8 cellular contexts compared by ENCODE assay signal in genomic region chr9:17134396-17134842, GRCh38. TPM values are rescaled to one million over a fixed set of nuclear protein-coding genes. Genes with fewer than 3 reads are reported as not detected.
DNase-seq lines count a peak whose midpoint lies in the region; ATAC-seq and TF ChIP-seq lines count a peak whose summit lies in the region.

No MANE protein-coding gene starts in this region.

- 4 to 11% (median 10%) methylated on average over 6 to 9 of the region's 9 CpGs for WGBS in adrenal gland, 4 donors

- H3K27me3 ChIP-seq in adrenal gland (no peaks in the 10 kb centered on the region), stomach smooth muscle (ENCODE audit: control insufficient read depth in 1 of 2, insufficient read depth in 2 of 2, low read length in 2 of 2) (no peaks in the 10 kb centered on the region)

- H3K27ac Mint-ChIP-seq in stimulated activated naive CD8-positive, alpha-beta T cell treated with anti-CD3 and anti-CD28 coated beads, Interleukin-15, Interleukin-2, amounts not matched to agents 100 ng/mL and 50 ng/mL, for 24 hours = peak overlapping the region; percentile 71

- peaks cover 29% of the 10 kb centered on the region for H3K27me3 Mint-ChIP-seq in stimulated activated naive CD8-positive, alpha-beta T cell treated with anti-CD3 and anti-CD28 coated beads, Interleukin-15, Interleukin-2, amounts not matched to agents 100 ng/mL and 50 ng/mL, for 24 hours

- no peaks in the 10 kb centered on the region for H3K36me3 Mint-ChIP-seq in stimulated activated naive CD8-positive, alpha-beta T cell treated with anti-CD3 and anti-CD28 coated beads, Interleukin-15, Interleukin-2, amounts not matched to agents 100 ng/mL and 50 ng/mL, for 24 hours (ENCODE audit: low read depth)

- no peak for DNase-seq in stimulated activated naive CD8-positive, alpha-beta T cell treated with anti-CD3 and anti-CD28 coated beads, Interleukin-15, Interleukin-2, amounts not matched to agents 100 U/mL and 50 U/mL, for 24 hours
- no peak for DNase-seq in adrenal gland
- peak; percentile 27 for DNase-seq in inferior parietal cortex (ENCODE audit: extremely low spot score)
- DNase-seq in NCI-H2081 treated with DMSO at 0.1 percent for 48 hours (lab: John Stamatoyannopoulos, UW) = no peak
- no peak for DNase-seq in OCI-M1 (lab: John Stamatoyannopoulos, UW)
- DNase-seq in NCI-H226 = no peak

- no peaks in the 10 kb centered on the region for H3K9me3 Mint-ChIP-seq in stimulated activated naive CD8-positive, alpha-beta T cell treated with anti-CD3 and anti-CD28 coated beads, Interleukin-15, Interleukin-2, amounts not matched to agents 100 ng/mL and 50 ng/mL, for 24 hours

- peak overlapping the region; percentile 66 to 89 for H3K9ac ChIP-seq in stomach smooth muscle (ENCODE audit: low read length in 2 of 2)

- TF ChIP-seq CTCF in adrenal gland (IDR thresholded peaks at IDR 0.05) = no peak

- H3K4me3 ChIP-seq in adrenal gland (peak overlapping the region in 3 of 4 donors; percentile 81 to 98 (median 86)), stomach smooth muscle (ENCODE audit: low read length in 2 of 2) (peak overlapping the region; percentile 49 to 87)

- peak overlapping the region in 3 of 5 donors; percentile 75 to 90 (median 80) for H3K27ac ChIP-seq in adrenal gland
- H3K27ac ChIP-seq in stomach smooth muscle (ENCODE audit: low read length) = no peak overlapping the region

- H3K36me3 ChIP-seq in adrenal gland (replicated peaks in 1 of 2) = no peaks in the 10 kb centered on the region
- no peaks in the 10 kb centered on the region for H3K36me3 ChIP-seq in stomach smooth muscle (ENCODE audit: control insufficient read depth in 2 of 2, insufficient read depth in 2 of 2, low read length in 2 of 2)

- peak overlapping the region; percentile 67 for H3K4me3 Mint-ChIP-seq in stimulated activated naive CD8-positive, alpha-beta T cell treated with anti-CD3 and anti-CD28 coated beads, Interleukin-15, Interleukin-2, amounts not matched to agents 100 ng/mL and 50 ng/mL, for 24 hours

- H3K4me1 ChIP-seq in adrenal gland (replicated peaks in 1 of 2) = peaks cover 0 to 6% of the 10 kb centered on the region in 2 donors
- peaks cover 3% of the 10 kb centered on the region for H3K4me1 ChIP-seq in stomach smooth muscle (ENCODE audit: control insufficient read depth, insufficient read depth, low read length)

- H3K4me1 Mint-ChIP-seq in stimulated activated naive CD8-positive, alpha-beta T cell treated with anti-CD3 and anti-CD28 coated beads, Interleukin-15, Interleukin-2, amounts not matched to agents 100 ng/mL and 50 ng/mL, for 24 hours (ENCODE audit: low read depth) = peaks cover 8% of the 10 kb centered on the region

- no peak for TF ChIP-seq POLR2A in adrenal gland (IDR thresholded peaks at IDR 0.05)

- intact Hi-C loops in adrenal gland (cut with DNase I) = no loop called here

- H3K9me3 ChIP-seq in adrenal gland (replicated peaks in 1 of 3) (no peaks in the 10 kb centered on the region), stomach smooth muscle (ENCODE audit: control insufficient read depth in 2 of 2, low read length in 2 of 2) (no peaks in the 10 kb centered on the region)

- no peak for ATAC-seq in stimulated activated naive CD8-positive, alpha-beta T cell treated with anti-CD3 and anti-CD28 coated beads, Interleukin-15, Interleukin-2, amounts not matched to agents 100 U/mL and 50 U/mL, for 24 hours

RNA-seq across cellular contexts. Expression of gene CNTLN, which starts 0.4 kb away (rescaled TPM):
- total RNA-seq in adrenal gland = 10 to 100 TPM in 2 of 8 donors, 1 to 10 TPM in 6; 2.1 to 11.6 (median 6.4) TPM
- 1 to 10 TPM; 2.4 to 6.8 (median 4.1) TPM for polyA plus RNA-seq in adrenal gland
